ENCODE assay signal across 12 cellular contexts in the genomic region with DNA sequence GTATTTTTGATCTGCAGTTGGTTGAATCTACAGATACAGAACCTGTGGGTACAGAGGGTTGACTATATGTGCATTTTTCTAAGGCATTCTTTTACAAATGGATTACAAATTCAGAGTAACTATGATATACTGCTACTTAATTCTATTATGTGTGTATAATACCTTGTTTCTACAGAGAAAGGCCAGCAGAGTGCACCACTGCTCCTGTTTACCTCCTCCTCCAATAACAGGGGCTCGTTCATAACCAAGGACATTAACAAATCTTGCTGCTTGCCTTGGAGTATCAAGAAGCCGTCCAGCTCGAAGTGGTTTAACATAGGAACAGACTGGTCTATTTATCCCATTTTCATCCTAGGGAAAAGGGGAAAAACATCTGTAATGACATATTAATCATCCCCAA. TPM values are rescaled to one million over a fixed set of nuclear protein-coding genes. Genes with fewer than 3 reads are reported as not detected.
DNase-seq lines count a peak whose midpoint lies in the region; ATAC-seq and TF ChIP-seq lines count a peak whose summit lies in the region.
"Had no signal": no experiment of that assay in that cellular context is flagged by ENCODE, and none has a peak within 500 bp of the region (broad histone marks: within the 10 kb centered on the region; RNA-seq: fewer than 3 reads in every experiment).

No MANE protein-coding gene starts in this region.

- TF ChIP-seq CTCF in WI38 (IDR thresholded peaks at IDR 0.05; ENCODE audit: low read depth, low read length), result 0 out of 2 replicates have a peak, but pooled peaks have one; percentile 12

- no peak for ATAC-seq in HG03521 (IDR thresholded peaks at IDR 0.05; ENCODE audit: unreplicated experiment)
- ATAC-seq: natural killer cell treated with Interleukin-12 subunit alpha and Interleukin-12 subunit beta and Interleukin-15 and Interleukin-18, amount 100 ng/mL, for 72 hours; upper lobe of right lung had no signal

- H3K27ac ChIP-seq in Karpas-422 (ENCODE audit: low read length), result no peak overlapping the region
- H3K27ac ChIP-seq: upper lobe of right lung had no signal

- H3K9ac ChIP-seq in Karpas-422 (ENCODE audit: low read length), result no peak overlapping the region

- no peaks in the 10 kb centered on the region for H3K36me3 ChIP-seq in Karpas-422 (ENCODE audit: insufficient read depth, low read length)

- H4K20me1 ChIP-seq in Karpas-422 (ENCODE audit: insufficient read depth, low read depth, low read length), result no peaks in the 10 kb centered on the region

- DNase-seq in DMS 273 (lab: John Stamatoyannopoulos, UW; ENCODE audit: unreplicated experiment) (peak; percentile 53), DMS 273 treated with DMSO at 0.1 percent for 48 hours (lab: John Stamatoyannopoulos, UW) (no peak), Karpas-422 (peak; percentile 69), iris pigment epithelial cell (ENCODE audit: low read depth) (peak; percentile 60), NCI-H345 treated with DMSO at 0.1 percent for 48 hours (lab: John Stamatoyannopoulos, UW; ENCODE audit: unreplicated experiment) (no peak), GDM1 (lab: John Stamatoyannopoulos, UW) (no peak)
- DNase-seq: 8988T; activated CD4-positive, alpha-beta T cell treated with anti-CD3 and anti-CD28 coated beads for 4 hours; upper lobe of right lung had no signal

- no peaks in the 10 kb centered on the region for H3K79me2 ChIP-seq in Karpas-422 (ENCODE audit: low read length)

- no peaks in the 10 kb centered on the region for H3K27me3 ChIP-seq in Karpas-422 (ENCODE audit: low read length)
- H3K27me3 ChIP-seq: upper lobe of right lung had no signal

- H2AFZ ChIP-seq in Karpas-422 (ENCODE audit: low read length), result no peak overlapping the region

- H3K4me2 ChIP-seq in Karpas-422 (ENCODE audit: low read depth, low read length, poor library complexity, severe bottlenecking), result no peak overlapping the region

- no peaks in the 10 kb centered on the region for H3K9me2 ChIP-seq in Karpas-422 (replicated peaks; ENCODE audit: insufficient read depth, low read length)

- no peaks in the 10 kb centered on the region for H3K9me3 ChIP-seq in Karpas-422 (ENCODE audit: low read length)
- H3K9me3 ChIP-seq: upper lobe of right lung had no signal

- no peaks in the 10 kb centered on the region for H3K4me1 ChIP-seq in Karpas-422 (ENCODE audit: low read length)
- H3K4me1 ChIP-seq: upper lobe of right lung had no signal

- H3K4me3 ChIP-seq in Karpas-422 (ENCODE audit: low read length), result no peak overlapping the region
- H3K4me3 ChIP-seq in WI38 (ENCODE audit: low read depth, low read length), result no peak overlapping the region
- H3K4me3 ChIP-seq: upper lobe of right lung had no signal

RNA-seq across cellular contexts. Expression of a gene that starts 16.4 kb away (rescaled TPM):
- 13.1 and 13.5 TPM in 2 replicates for total RNA-seq in Karpas-422 (2014; rRNA removed; shearing (Covaris generic); ENCODE audit: low replicate concordance)

RNA-seq across cellular contexts. Expression of a gene that starts 16.7 kb away (rescaled TPM):
- 51.1 and 125 TPM in 2 replicates for total RNA-seq in Karpas-422 (2014; rRNA removed; shearing (Covaris generic); ENCODE audit: low replicate concordance)

RNA-seq across cellular contexts. Expression of a gene that starts 28.2 kb away (rescaled TPM):
- 2.5 and 7.3 TPM in 2 replicates for total RNA-seq in Karpas-422 (2014; rRNA removed; shearing (Covaris generic); ENCODE audit: low replicate concordance)

Comparison
In these comparisons a context has a peak if more than half of its experiments do, and no peak if none do; other contexts are left out.
1. DNase-seq: peak in DMS 273 (single experiment), Karpas-422 (single experiment) and iris pigment epithelial cell (single experiment); none in DMS 273 treated with DMSO at 0.1 percent for 48 hours (single experiment), NCI-H345 treated with DMSO at 0.1 percent for 48 hours (single experiment) and GDM1 (single experiment).